In genomic region chr7:27134392-27134791, GRCh38 we compare ENCODE assay signal across 11 cellular contexts. TPM values are rescaled to one million over a fixed set of nuclear protein-coding genes. Genes with fewer than 3 reads are reported as not detected.
DNase-seq lines count a peak whose midpoint lies in the region; ATAC-seq and TF ChIP-seq lines count a peak whose summit lies in the region.
"Had no signal": no experiment of that assay in that cellular context is flagged by ENCODE, and none has a peak within 500 bp of the region (broad histone marks: within the 10 kb centered on the region; RNA-seq: fewer than 3 reads in every experiment).

No MANE protein-coding gene starts in this region.

- no peak overlapping the region for H2AFZ ChIP-seq in smooth muscle cell (ENCODE audit: low read depth)

- H3F3A ChIP-seq in smooth muscle cell (ENCODE audit: low read depth): no peaks in the 10 kb centered on the region

- WGBS in smooth muscle cell (ENCODE audit: low lambda C conversion rate): 29% methylated on average over 2 of the region's 2 CpGs

- no peak overlapping the region for H3K27ac Mint-ChIP-seq in stimulated activated effector memory CD8-positive, alpha-beta T cell treated with anti-CD3 and anti-CD28 coated beads, Interleukin-12 subunit alpha, Interleukin-12 subunit beta, amount 100 ng/mL, for 72 hours
- H3K27ac Mint-ChIP-seq: memory B cell had no signal

- H3K36me3 Mint-ChIP-seq in stimulated activated effector memory CD8-positive, alpha-beta T cell treated with anti-CD3 and anti-CD28 coated beads, Interleukin-12 subunit alpha, Interleukin-12 subunit beta, amount 100 ng/mL, for 72 hours: no peaks in the 10 kb centered on the region
- H3K36me3 Mint-ChIP-seq: memory B cell had no signal

- no peaks in the 10 kb centered on the region for H3K27me3 ChIP-seq in MG63
- H3K27me3 ChIP-seq in smooth muscle cell (ENCODE audit: low read depth): peaks cover 100% of the 10 kb centered on the region

- H3K4me3 ChIP-seq in MG63: no peak overlapping the region
- H3K4me3 ChIP-seq in smooth muscle cell: no peak overlapping the region

- H3K9ac ChIP-seq in smooth muscle cell (ENCODE audit: low read depth): no peak overlapping the region

- H3K4me2 ChIP-seq in smooth muscle cell: no peak overlapping the region

- TF ChIP-seq CTCF in smooth muscle cell (IDR thresholded peaks at IDR 0.05; ENCODE audit: borderline replicate concordance, insufficient read depth, poor library complexity, severe bottlenecking): no peak

- peaks cover 7% of the 10 kb centered on the region for H3K4me1 ChIP-seq in smooth muscle cell (ENCODE audit: low read depth)

- DNase-seq in NOMO-1 treated with DMSO at 0.1 percent for 48 hours (lab: John Stamatoyannopoulos, UW; ENCODE audit: unreplicated experiment) (peak; percentile 45), NOMO-1 treated with dmso at 0.1 percent for 144 hours (lab: John Stamatoyannopoulos, UW; ENCODE audit: unreplicated experiment) (no peak), MG63 (peak; percentile 73), epithelial cell of prostate (ENCODE audit: low read depth, low spot score) (no peak), NCI-H2171 treated with DMSO at 0.1 percent for 48 hours (lab: John Stamatoyannopoulos, UW) (no peak), smooth muscle cell (lab: John Stamatoyannopoulos, UW; ENCODE audit: unreplicated experiment) (no peak)
- no peak for DNase-seq in stimulated activated effector memory CD8-positive, alpha-beta T cell treated with anti-CD3 and anti-CD28 coated beads, Interleukin-12 subunit alpha, Interleukin-12 subunit beta, amount 100 ng/mL, for 72 hours (ENCODE audit: low spot score in 2 of 2)
- DNase-seq: activated CD4-positive, CD25-positive, alpha-beta regulatory T cell treated with anti-CD3 and anti-CD28 coated beads, Interleukin-2, amount 50 U/mL, for 72 hours; cortex of kidney had no signal

- H3K9me3 Mint-ChIP-seq in stimulated activated effector memory CD8-positive, alpha-beta T cell treated with anti-CD3 and anti-CD28 coated beads, Interleukin-12 subunit alpha, Interleukin-12 subunit beta, amount 100 ng/mL, for 72 hours: no peaks in the 10 kb centered on the region
- H3K9me3 Mint-ChIP-seq: memory B cell had no signal

- H3K27ac ChIP-seq in epithelial cell of prostate (peak overlapping the region; percentile 33), smooth muscle cell (ENCODE audit: low read depth) (no peak overlapping the region)

- peak; percentile 75 for ATAC-seq in stimulated activated effector memory CD8-positive, alpha-beta T cell treated with anti-CD3 and anti-CD28 coated beads, Interleukin-12 subunit alpha, Interleukin-12 subunit beta, amount 100 ng/mL, for 72 hours
- no peak for ATAC-seq in HG03280 (IDR thresholded peaks at IDR 0.05; ENCODE audit: unreplicated experiment)

- H3K4me1 Mint-ChIP-seq in stimulated activated effector memory CD8-positive, alpha-beta T cell treated with anti-CD3 and anti-CD28 coated beads, Interleukin-12 subunit alpha, Interleukin-12 subunit beta, amount 100 ng/mL, for 72 hours: peaks cover 25% of the 10 kb centered on the region
- H3K4me1 Mint-ChIP-seq: memory B cell had no signal

- H3K36me3 ChIP-seq in MG63 (no peaks in the 10 kb centered on the region; the same call in 1 of the 2 replicates), smooth muscle cell (ENCODE audit: low read depth) (no peaks in the 10 kb centered on the region)

- H3K9me3 ChIP-seq in MG63 (no peaks in the 10 kb centered on the region), smooth muscle cell (replicated peaks; ENCODE audit: low read depth) (no peaks in the 10 kb centered on the region)

- H3K4me3 Mint-ChIP-seq in stimulated activated effector memory CD8-positive, alpha-beta T cell treated with anti-CD3 and anti-CD28 coated beads, Interleukin-12 subunit alpha, Interleukin-12 subunit beta, amount 100 ng/mL, for 72 hours: no peak overlapping the region
- H3K4me3 Mint-ChIP-seq: memory B cell had no signal

- H4K20me1 ChIP-seq in smooth muscle cell (ENCODE audit: low read depth): no peaks in the 10 kb centered on the region

- H3K79me2 ChIP-seq in smooth muscle cell (ENCODE audit: low read depth): no peaks in the 10 kb centered on the region

RNA-seq across cellular contexts. Expression of gene HOXA4, which starts 3.8 kb away (rescaled TPM):
- 1.5 TPM in 1 of 2 replicates, not detected in the other for total RNA-seq in MG63 (2014; rRNA removed; shearing (Covaris generic); ENCODE audit: low replicate concordance)
- total RNA-seq in smooth muscle cell: 1.4 TPM in 1 of 2 replicates, not detected in the other
- 0.22 TPM in 1 of 2 replicates, not detected in the other for polyA plus RNA-seq in smooth muscle cell

RNA-seq across cellular contexts. Expression of gene HOXA5, which starts 9.1 kb away (rescaled TPM):
- 1.7 and 2.7 TPM in 2 replicates for total RNA-seq in MG63 (2014; rRNA removed; shearing (Covaris generic); ENCODE audit: low replicate concordance)
- total RNA-seq in smooth muscle cell: 0.67 and 2.1 TPM in 2 replicates
- 0.11 and 0.98 TPM in 2 replicates for polyA plus RNA-seq in smooth muscle cell

RNA-seq across cellular contexts. Expression of gene HOXA6, which starts 13.2 kb away (rescaled TPM):
- 0.82 and 5.1 TPM in 2 replicates for total RNA-seq in MG63 (2014; rRNA removed; shearing (Covaris generic); ENCODE audit: low replicate concordance)
- total RNA-seq in smooth muscle cell: 0.58 TPM in 1 of 2 replicates, not detected in the other
- 0.56 TPM in 1 of 2 replicates, not detected in the other for polyA plus RNA-seq in smooth muscle cell

RNA-seq across cellular contexts. Expression of gene HOXA3, which starts 18.0 kb away (rescaled TPM):
- 4.3 TPM in 1 of 2 replicates, not detected in the other for total RNA-seq in MG63 (2014; rRNA removed; shearing (Covaris generic); ENCODE audit: low replicate concordance)
- 0.13 TPM in 1 of 2 replicates, not detected in the other for total RNA-seq in smooth muscle cell
- polyA plus RNA-seq in smooth muscle cell: 0.31 and 0.83 TPM in 2 replicates

RNA-seq across cellular contexts. Expression of gene HOXA7, which starts 22.1 kb away (rescaled TPM):
- 0.95 and 1.7 TPM in 2 replicates for total RNA-seq in MG63 (2014; rRNA removed; shearing (Covaris generic); ENCODE audit: low replicate concordance)
- total RNA-seq in smooth muscle cell: 0.72 TPM in 1 of 2 replicates, not detected in the other
- polyA plus RNA-seq in smooth muscle cell: 1.2 and 1.6 TPM in 2 replicates

Comparison
In these comparisons a context has a peak if more than half of its experiments do, and no peak if none do; other contexts are left out.
1. DNase-seq: peak in NOMO-1 treated with DMSO at 0.1 percent for 48 hours (single experiment) and MG63 (single experiment); none in NOMO-1 treated with dmso at 0.1 percent for 144 hours (single experiment), epithelial cell of prostate (single experiment), stimulated activated effector memory CD8-positive, alpha-beta T cell treated with anti-CD3 and anti-CD28 coated beads, Interleukin-12 subunit alpha, Interleukin-12 subunit beta, amount 100 ng/mL, for 72 hours (0 of 2), NCI-H2171 treated with DMSO at 0.1 percent for 48 hours (single experiment) and smooth muscle cell (single experiment).